ENCODE assay signal across 8 cellular contexts in the genomic region with DNA sequence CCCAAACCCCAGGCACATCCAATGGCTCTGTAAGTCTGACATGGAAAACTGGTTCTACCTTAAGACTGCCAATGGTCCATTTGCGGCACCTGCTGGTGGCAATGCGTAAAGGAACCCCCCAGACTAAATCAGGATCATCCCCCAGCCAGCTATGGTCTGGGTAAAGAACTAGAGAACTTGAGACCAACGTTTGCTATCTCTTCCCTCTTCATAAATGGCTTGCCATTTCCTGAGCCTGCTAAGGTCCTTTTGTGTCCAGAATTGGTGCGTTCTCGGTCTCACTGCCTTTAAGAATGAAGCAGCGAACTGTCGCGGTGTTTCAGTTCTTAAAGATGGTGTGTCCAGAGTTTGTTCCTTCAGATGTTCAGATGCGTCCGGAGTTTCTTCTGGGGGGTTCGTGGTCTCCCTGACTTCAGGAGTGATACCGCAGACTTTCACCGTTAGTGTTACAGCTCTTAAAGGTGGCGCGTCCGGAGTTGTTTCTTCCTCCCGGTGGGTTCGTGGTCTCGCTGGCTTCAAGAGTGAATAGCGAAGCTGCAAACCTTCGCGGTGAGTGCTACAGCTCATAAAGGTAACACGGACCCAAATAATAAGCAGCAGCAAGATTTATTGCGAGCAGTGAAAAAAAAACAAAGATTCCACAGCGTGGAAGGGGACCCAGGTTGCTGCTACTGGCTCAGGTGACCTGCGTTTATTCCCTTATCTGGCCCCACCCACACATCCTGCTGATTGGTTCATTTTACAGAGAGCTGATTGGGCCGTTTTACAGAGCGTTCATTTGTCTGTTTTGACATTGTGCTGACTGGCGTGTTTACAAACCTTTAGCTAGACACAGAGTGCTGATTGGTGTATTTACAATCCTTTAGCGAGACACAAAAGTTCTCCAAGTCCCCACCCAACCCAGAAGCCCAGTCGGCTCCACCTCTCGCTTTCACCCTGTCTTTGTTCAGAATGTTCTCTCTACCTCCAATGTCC.
DNase-seq lines count a peak whose midpoint lies in the region; ATAC-seq lines count a peak whose summit lies in the region.

No MANE protein-coding gene starts in this region.

- ATAC-seq in HG02852 (IDR thresholded peaks at IDR 0.05; ENCODE audit: unreplicated experiment) = peak; percentile 55

- peak; percentile 5 to 30 for DNase-seq in SHP77 (lab: John Stamatoyannopoulos, UW)
- DNase-seq in SHP77 treated with DMSO at 0.1 percent for 48 hours (lab: John Stamatoyannopoulos, UW) = no peak
- DNase-seq in NCI-H524 treated with DMSO at 0.1 percent for 48 hours (lab: John Stamatoyannopoulos, UW) = peak; percentile 1
- DNase-seq in activated T-cell treated with anti-CD3 and anti-CD28 coated beads for 4 hours = peak; percentile 62
- DNase-seq in iPS-NIHi11 (ENCODE audit: low spot score) = peak; percentile 25
- peak; percentile 67 for DNase-seq in stimulated activated CD8-positive, alpha-beta memory T cell treated with anti-CD3 and anti-CD28 coated beads, Interleukin-4, amount 100 ng/mL, for 48 hours
- no peak for DNase-seq in kidney glomerular epithelial cell (lab: John Stamatoyannopoulos, UW)

Comparison
In these comparisons a context has a peak if more than half of its experiments do, and no peak if none do; other contexts are left out.
1. DNase-seq: peak in SHP77 (2 of 2), NCI-H524 treated with DMSO at 0.1 percent for 48 hours (single experiment), activated T-cell treated with anti-CD3 and anti-CD28 coated beads for 4 hours (single experiment), iPS-NIHi11 (single experiment) and stimulated activated CD8-positive, alpha-beta memory T cell treated with anti-CD3 and anti-CD28 coated beads, Interleukin-4, amount 100 ng/mL, for 48 hours (single experiment); none in SHP77 treated with DMSO at 0.1 percent for 48 hours (single experiment) and kidney glomerular epithelial cell (single experiment).